Comparison of ENCODE assay signal across 1 cellular context in genomic region chr3:12483364-12483763, GRCh38.
TF ChIP-seq lines count a peak whose summit lies in the region.

No MANE protein-coding gene starts in this region.

TF ChIP-seq in SK-N-SH treated with all-trans-retinoic acid at 6 μM for 48 hours, 23 proteins besides CTCF, POLR2A, EP300 and RAD21 (continued from another document):
- no peak for TF ChIP-seq CSRNP3 (CRISPR knock-in tag; IDR thresholded peaks at IDR 0.05)
- no peak for TF ChIP-seq CREB5 (CRISPR knock-in tag; IDR thresholded peaks at IDR 0.05; ENCODE audit: low read depth)
- no peak for TF ChIP-seq PPARA (CRISPR knock-in tag; IDR thresholded peaks at IDR 0.05; ENCODE audit: borderline replicate concordance)
- no peak for TF ChIP-seq ARNTL (CRISPR knock-in tag; IDR thresholded peaks at IDR 0.05; ENCODE audit: borderline replicate concordance, low read depth)
- no peak for TF ChIP-seq TCF4 (CRISPR knock-in tag; IDR thresholded peaks at IDR 0.05; ENCODE audit: borderline replicate concordance)
- no peak for TF ChIP-seq OSR1 (CRISPR knock-in tag; IDR thresholded peaks at IDR 0.05)
TF ChIP-seq in SK-N-SH treated with all-trans-retinoic acid at 6 μM for 48 hours: peak in this region for 0.
